8 cellular contexts compared by ENCODE assay signal in genomic region chr19:9945319-9945966, GRCh38. TPM values are rescaled to one million over a fixed set of nuclear protein-coding genes. Genes with fewer than 3 reads are reported as not detected.
DNase-seq lines count a peak whose midpoint lies in the region; ATAC-seq and TF ChIP-seq lines count a peak whose summit lies in the region.

No MANE protein-coding gene starts in this region.

- TF ChIP-seq POLR2A in testis (IDR thresholded peaks at IDR 0.05): no peak

- H3K4me3 Mint-ChIP-seq in chondrocyte (ENCODE audit: unreplicated experiment): peak overlapping the region; percentile 50
- H3K4me3 Mint-ChIP-seq in naive thymus-derived CD8-positive, alpha-beta T cell: no peak overlapping the region

- peaks cover 16% of the 10 kb centered on the region for H3K9me3 Mint-ChIP-seq in chondrocyte (ENCODE audit: low read depth)
- H3K9me3 Mint-ChIP-seq in naive thymus-derived CD8-positive, alpha-beta T cell: peaks cover 0 to 26% (median 12%) of the 10 kb centered on the region in 9 donors

- POLR2A ChIA-PET in naive thymus-derived CD8-positive, alpha-beta T cell (lab: Charles Lee): interaction anchor here (0.7 kb wide), 1 partner anchor 12 kb away, joined by 6 read pairs; no protein-coding TSS in a partner anchor

- H3K4me1 ChIP-seq in HUES64 (ENCODE audit: insufficient read depth, low read length) (peaks cover 4% of the 10 kb centered on the region), testis (peaks cover 3% of the 10 kb centered on the region)

- peak; percentile 63 for TF ChIP-seq CTCF in chondrocyte (IDR thresholded peaks at IDR 0.05)
- TF ChIP-seq CTCF in testis (IDR thresholded peaks at IDR 0.05): no peak

- H3K36me3 ChIP-seq in HUES64 (ENCODE audit: insufficient read depth, low read length): no peaks in the 10 kb centered on the region
- no peaks in the 10 kb centered on the region for H3K36me3 ChIP-seq in testis (ENCODE audit: low read depth, missing control alignments)

- intact Hi-C loops in testis (cut with DNase I; ENCODE audit: low total_unique reads): no loop called here

- H3K27ac ChIP-seq in HUES64 (ENCODE audit: low read depth, low read length) (no peak overlapping the region), testis (peak overlapping the region in 1 of 2 donors; percentile 45)

- no peaks in the 10 kb centered on the region for H3K36me3 Mint-ChIP-seq in chondrocyte (ENCODE audit: low read depth)
- H3K36me3 Mint-ChIP-seq in naive thymus-derived CD8-positive, alpha-beta T cell: peaks cover 0 to 18% (median 9%) of the 10 kb centered on the region in 3 donors

- peak overlapping the region; percentile 34; the same call in 1 of the 2 replicates for H3K9ac ChIP-seq in HUES64 (ENCODE audit: low read depth, low read length)

- WGBS in HUES64: 40% methylated on average over 18 of the region's 18 CpGs
- 30 to 42% methylated on average over 18 of the region's 18 CpGs for WGBS in testis, 2 donors

- H3K27ac Mint-ChIP-seq in chondrocyte (ENCODE audit: unreplicated experiment): peak overlapping the region; percentile 95
- no peak overlapping the region for H3K27ac Mint-ChIP-seq in naive thymus-derived CD8-positive, alpha-beta T cell

- no peaks in the 10 kb centered on the region for H3K27me3 ChIP-seq in HUES64 (ENCODE audit: insufficient read depth, low read length)
- no peaks in the 10 kb centered on the region for H3K27me3 ChIP-seq in testis

- peak; percentile 96 for DNase-seq in chondrocyte (ENCODE audit: low spot score)
- peak; percentile 68 for DNase-seq in left kidney (ENCODE audit: low read depth, low spot score)
- peak; percentile 86 for DNase-seq in testis
- DNase-seq in NCI-H524 (lab: John Stamatoyannopoulos, UW): no peak
- DNase-seq in naive thymus-derived CD8-positive, alpha-beta T cell: no peak
- no peak for DNase-seq in activated CD4-positive, alpha-beta T cell treated with anti-CD3 and anti-CD28 coated beads for 48 hours

- no peak overlapping the region for H3K4me3 ChIP-seq in HUES64 (ENCODE audit: low read length)
- H3K4me3 ChIP-seq in testis: no peak overlapping the region

- no peaks in the 10 kb centered on the region for H3K27me3 Mint-ChIP-seq in chondrocyte (ENCODE audit: low read depth)
- H3K27me3 Mint-ChIP-seq in naive thymus-derived CD8-positive, alpha-beta T cell: peaks cover 19 to 42% (median 30%) of the 10 kb centered on the region in 5 donors

- H3K4me1 Mint-ChIP-seq in chondrocyte (ENCODE audit: low read depth): peaks cover 36% of the 10 kb centered on the region
- H3K4me1 Mint-ChIP-seq in naive thymus-derived CD8-positive, alpha-beta T cell: peaks cover 0 to 6% (median 1%) of the 10 kb centered on the region in 4 donors

- H3K9me3 ChIP-seq in HUES64 (ENCODE audit: insufficient read depth, low read depth, low read length): peaks cover 8% of the 10 kb centered on the region; the same call in 1 of the 2 replicates
- H3K9me3 ChIP-seq in testis: no peaks in the 10 kb centered on the region

- ATAC-seq in naive thymus-derived CD8-positive, alpha-beta T cell: no peak
- no peak for ATAC-seq in HG03439 (IDR thresholded peaks at IDR 0.05; ENCODE audit: unreplicated experiment)

RNA-seq across cellular contexts. Expression of gene OLFM2, which starts 9.1 kb away (rescaled TPM):
- 39.1 TPM for polyA plus RNA-seq in HUES64 (2013, experiment 1 of 2)
- polyA plus RNA-seq in HUES64 (2013, experiment 2 of 2): 52.9 TPM
- total RNA-seq in chondrocyte: 51.0 to 68.8 TPM (median 67.9 TPM) in 3 replicates
- total RNA-seq in testis: 10 to 100 TPM; 15.9 to 22.5 TPM
- 27.0 TPM for polyA plus RNA-seq in testis (ENCODE audit: insufficient read depth, low read depth, low replicate concordance)
- 10 to 100 TPM; 14.5 to 14.8 TPM for total RNA-seq in naive thymus-derived CD8-positive, alpha-beta T cell
- 10 to 100 TPM in 2 of 3 donors, 1 to 10 TPM in 1; 6.1 to 12.8 (median 11.2) TPM for polyA plus RNA-seq in naive thymus-derived CD8-positive, alpha-beta T cell

Comparison
In these comparisons a context has a peak if more than half of its experiments do, and no peak if none do; other contexts are left out.
1. DNase-seq: peak in chondrocyte (single experiment), left kidney (single experiment) and testis (single experiment); none in NCI-H524 (0 of 2), naive thymus-derived CD8-positive, alpha-beta T cell (0 of 10) and activated CD4-positive, alpha-beta T cell treated with anti-CD3 and anti-CD28 coated beads for 48 hours (single experiment).